ENCODE assay signal across 8 cellular contexts in the genomic region with DNA sequence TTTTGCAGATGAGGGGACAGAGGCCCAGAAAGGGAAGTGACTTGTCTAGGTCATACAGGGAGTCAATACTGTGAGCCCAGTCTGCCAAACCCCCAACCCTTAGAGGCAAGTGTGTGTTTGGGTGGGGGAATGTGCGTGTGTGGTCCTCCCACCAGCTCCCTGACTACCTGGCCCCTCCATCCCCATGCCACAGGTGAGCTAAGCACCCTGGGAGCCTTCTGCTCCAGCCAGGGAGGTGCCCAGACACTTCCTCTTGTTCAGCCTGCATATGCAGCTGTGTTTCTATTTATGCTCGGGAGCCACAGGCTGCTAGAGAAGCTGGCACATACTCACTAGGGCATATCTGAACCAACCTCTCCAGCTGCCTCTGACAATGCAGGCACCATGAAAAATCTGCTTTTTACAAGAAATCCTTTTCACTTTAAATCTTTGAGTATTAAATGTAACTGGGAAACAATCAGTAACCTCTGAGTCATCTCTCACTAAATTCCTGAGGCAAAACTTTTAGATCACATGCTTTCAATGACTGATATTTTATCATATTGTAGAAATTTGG. TPM values are rescaled to one million over a fixed set of nuclear protein-coding genes. Genes with fewer than 3 reads are reported as not detected.
DNase-seq lines count a peak whose midpoint lies in the region; ATAC-seq and TF ChIP-seq lines count a peak whose summit lies in the region.

No MANE protein-coding gene starts in this region.

- peak overlapping the region; percentile 50 for H3K27ac Mint-ChIP-seq in stimulated activated memory B cell treated with anti-CD40 and anti-IgM and Interleukin-4, amounts not matched to agents 10 μg/mL and 1 μg/mL and 100 μg/mL, for 72 hours
- H3K27ac Mint-ChIP-seq in endothelial cell (ENCODE audit: unreplicated experiment): no peak overlapping the region

- peak; percentile 78 for ATAC-seq in Right ventricle myocardium inferior
- peak; percentile 68 to 88 (median 80) for ATAC-seq in heart right ventricle
- ATAC-seq in stimulated activated memory B cell treated with anti-CD40 and anti-IgM and Interleukin-4, amounts not matched to agents 10 μg/mL and 1 μg/mL and 100 μg/mL, for 72 hours: peak; percentile 87

- intact Hi-C loops in Right ventricle myocardium inferior (cut with DNase I): loop anchor here (5.0 kb wide), 1 partner anchor 34 kb away; no protein-coding TSS in a partner anchor
- intact Hi-C loops in cardiac septum (cut with DNase I): loop anchor here (5.0 kb wide), 1 partner anchor 64 kb away; no protein-coding TSS in a partner anchor
- intact Hi-C loops in heart right ventricle (cut with DNase I): no loop called here

- no peaks in the 10 kb centered on the region for H3K27me3 Mint-ChIP-seq in stimulated activated memory B cell treated with anti-CD40 and anti-IgM and Interleukin-4, amounts not matched to agents 10 μg/mL and 1 μg/mL and 100 μg/mL, for 72 hours
- H3K27me3 Mint-ChIP-seq in endothelial cell (ENCODE audit: unreplicated experiment): peaks cover 4% of the 10 kb centered on the region

- H3K4me3 Mint-ChIP-seq in stimulated activated memory B cell treated with anti-CD40 and anti-IgM and Interleukin-4, amounts not matched to agents 10 μg/mL and 1 μg/mL and 100 μg/mL, for 72 hours: no peak overlapping the region
- H3K4me3 Mint-ChIP-seq in endothelial cell (ENCODE audit: unreplicated experiment): no peak overlapping the region

- peaks cover 37% of the 10 kb centered on the region for H3K4me1 Mint-ChIP-seq in stimulated activated memory B cell treated with anti-CD40 and anti-IgM and Interleukin-4, amounts not matched to agents 10 μg/mL and 1 μg/mL and 100 μg/mL, for 72 hours
- peaks cover 19% of the 10 kb centered on the region for H3K4me1 Mint-ChIP-seq in endothelial cell (ENCODE audit: unreplicated experiment)

- H3K4me1 ChIP-seq in heart right ventricle: peaks cover 13 to 87% (median 66%) of the 10 kb centered on the region in 9 donors

- 38 to 45% methylated on average over 2 of the region's 2 CpGs for WGBS in heart right ventricle, 2 donors

- no peaks in the 10 kb centered on the region for H3K9me3 Mint-ChIP-seq in stimulated activated memory B cell treated with anti-CD40 and anti-IgM and Interleukin-4, amounts not matched to agents 10 μg/mL and 1 μg/mL and 100 μg/mL, for 72 hours
- H3K9me3 Mint-ChIP-seq in endothelial cell (ENCODE audit: unreplicated experiment): no peaks in the 10 kb centered on the region

- peak overlapping the region; percentile 75 for H3K27ac ChIP-seq in VCaP
- H3K27ac ChIP-seq in heart right ventricle: peak overlapping the region in 8 of 10 donors; percentile 3 to 79 (median 42)

- no peak for DNase-seq in Right ventricle myocardium inferior (ENCODE audit: missing footprints)
- DNase-seq in cardiac septum (ENCODE audit: low spot score): no peak
- DNase-seq in heart right ventricle: peak in 1 of 2 donors; percentile 46
- no peak for DNase-seq in endothelial cell (ENCODE audit: low spot score)
- no peak for DNase-seq in stimulated activated naive CD4-positive, alpha-beta T cell treated with Interleukin-2 at 50 U/mL for 16 hours (lab: John Stamatoyannopoulos, UW)
- no peak for DNase-seq in pons (ENCODE audit: low spot score)

- H3K9me3 ChIP-seq in heart right ventricle: no peaks in the 10 kb centered on the region

- H3K27me3 ChIP-seq in heart right ventricle: no peaks in the 10 kb centered on the region

- TF ChIP-seq CTCF in VCaP (conservative IDR thresholded peaks at IDR 0.05) (no peak), heart right ventricle (IDR thresholded peaks at IDR 0.05) (no peak), endothelial cell (IDR thresholded peaks at IDR 0.05; ENCODE audit: unreplicated experiment) (no peak)

- H3K36me3 Mint-ChIP-seq in stimulated activated memory B cell treated with anti-CD40 and anti-IgM and Interleukin-4, amounts not matched to agents 10 μg/mL and 1 μg/mL and 100 μg/mL, for 72 hours: peaks cover 12% of the 10 kb centered on the region
- H3K36me3 Mint-ChIP-seq in endothelial cell (ENCODE audit: low read depth, unreplicated experiment): no peaks in the 10 kb centered on the region

- peaks cover 0 to 23% (median 0%) of the 10 kb centered on the region in 9 donors for H3K36me3 ChIP-seq in heart right ventricle

- no peak overlapping the region for H3K4me3 ChIP-seq in heart right ventricle

RNA-seq across cellular contexts. Expression of gene TBC1D2B, which starts 20.7 kb away (rescaled TPM):
- 12.2 TPM for total RNA-seq in Right ventricle myocardium inferior
- 11.3 TPM for total RNA-seq in cardiac septum
- total RNA-seq in heart right ventricle: 10 to 100 TPM in 5 of 10 donors, 1 to 10 TPM in 5; 6.3 to 20.8 (median 10.0) TPM
- polyA plus RNA-seq in heart right ventricle: 1 to 10 TPM; 4.7 to 7.6 TPM
- total RNA-seq in endothelial cell (ENCODE audit: unreplicated experiment): 13.8 TPM

RNA-seq across cellular contexts. Expression of gene SH2D7, which starts 35.6 kb away (rescaled TPM):
- total RNA-seq in Right ventricle myocardium inferior (not detected), cardiac septum (not detected), heart right ventricle (not detected), endothelial cell (ENCODE audit: unreplicated experiment) (not detected)
- not detected for polyA plus RNA-seq in heart right ventricle

Comparison
In these comparisons a context has a peak if more than half of its experiments do, and no peak if none do; other contexts are left out.
1. intact Hi-C loops: an anchor here in Right ventricle myocardium inferior (5.0 kb wide) and cardiac septum (5.0 kb wide); none called in heart right ventricle.